Comparison of ENCODE assay signal across 8 cellular contexts in genomic region chr1:114153621-114154145, GRCh38. TPM values are rescaled to one million over a fixed set of nuclear protein-coding genes. Genes with fewer than 3 reads are reported as not detected.
A peak's percentile ranks its signal among the peaks of the same experiment; 100 is the strongest.
DNase-seq lines count a peak whose midpoint lies in the region; ATAC-seq, FAIRE-seq and TF ChIP-seq lines count a peak whose summit lies in the region.

A gene with protein sequence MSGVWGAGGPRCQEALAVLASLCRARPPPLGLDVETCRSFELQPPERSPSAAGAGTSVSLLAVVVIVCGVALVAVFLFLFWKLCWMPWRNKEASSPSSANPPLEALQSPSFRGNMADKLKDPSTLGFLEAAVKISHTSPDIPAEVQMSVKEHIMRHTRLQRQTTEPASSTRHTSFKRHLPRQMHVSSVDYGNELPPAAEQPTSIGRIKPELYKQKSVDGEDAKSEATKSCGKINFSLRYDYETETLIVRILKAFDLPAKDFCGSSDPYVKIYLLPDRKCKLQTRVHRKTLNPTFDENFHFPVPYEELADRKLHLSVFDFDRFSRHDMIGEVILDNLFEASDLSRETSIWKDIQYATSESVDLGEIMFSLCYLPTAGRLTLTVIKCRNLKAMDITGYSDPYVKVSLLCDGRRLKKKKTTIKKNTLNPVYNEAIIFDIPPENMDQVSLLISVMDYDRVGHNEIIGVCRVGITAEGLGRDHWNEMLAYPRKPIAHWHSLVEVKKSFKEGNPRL (minus strand): TSS chr1:114153869. CDS start chr1:114153772, 97 bp downstream.

- no peak for DNase-seq in A549 (ENCODE audit: low read depth in 1 of 2, low spot score in 1 of 2)
- no peak for DNase-seq in IMR-90
- DNase-seq in effector memory CD4-positive, alpha-beta T cell, result no peak
- no peak for DNase-seq in natural killer cell
- no peak for DNase-seq in GDM1 (lab: John Stamatoyannopoulos, UW)

- H3K4me1 Mint-ChIP-seq in natural killer cell, result peaks cover 11 to 30% of the 10 kb centered on the region in 2 donors

- no peak within 1 kb of the TSS for H4K5ac ChIP-seq in IMR-90 (ENCODE audit: low read depth, low read length)

- TF ChIP-seq EP300 in A549 (IDR thresholded peaks at IDR 0.05), result no peak

- H4K8ac ChIP-seq in IMR-90 (ENCODE audit: low read depth in 2 of 2, low read length in 2 of 2), result no peak within 1 kb of the TSS

- no peak within 1 kb of the TSS for H2BK120ac ChIP-seq in IMR-90 (ENCODE audit: low read depth, low read length)

- no peaks in the 10 kb centered on the region for H3K36me3 Mint-ChIP-seq in natural killer cell

- peak within 1 kb of the TSS; percentile 72 for H2AFZ ChIP-seq in IMR-90 (replicated peaks; ENCODE audit: low read length, poor library complexity)

- FAIRE-seq in A549 (lab: Jason Lieb, UNC), result no peak

- no peak within 1 kb of the TSS for H2BK5ac ChIP-seq in IMR-90 (ENCODE audit: low read depth, low read length, poor library complexity, severe bottlenecking)

- no peaks in the 10 kb centered on the region for H3K36me3 ChIP-seq in IMR-90 (ENCODE audit: control insufficient read depth, insufficient read depth, low read length)
- H3K36me3 ChIP-seq in effector memory CD4-positive, alpha-beta T cell (ENCODE audit: control insufficient read depth, insufficient read depth, low read length), result no peaks in the 10 kb centered on the region

- peak within 1 kb of the TSS in 1 of 2 donors; percentile 42 for H3K27ac Mint-ChIP-seq in natural killer cell

- intact Hi-C loops in IMR-90 (cut with micrococcal nuclease) (loop anchor here (1.0 kb wide), 1 partner anchor 174 kb away; the partner anchor contains the start of gene OLFML3), natural killer cell (cut with micrococcal nuclease) (no loop called here)

- no peak within 1 kb of the TSS for H3K56ac ChIP-seq in IMR-90 (ENCODE audit: extremely low read depth, insufficient read depth, low read length)

- no peak for TF ChIP-seq CTCF in A549 (IDR thresholded peaks at IDR 0.05)
- no peak for TF ChIP-seq CTCF in IMR-90 (conservative IDR thresholded peaks at IDR 0.05; ENCODE audit: low read depth, low read length)
- no peak for TF ChIP-seq CTCF in natural killer cell (IDR thresholded peaks at IDR 0.05)

- no peaks in the 10 kb centered on the region for H3K9me1 ChIP-seq in IMR-90 (ENCODE audit: insufficient read depth, low read length)

- TF ChIP-seq POLR2A in A549 (IDR thresholded peaks at IDR 0.05; ENCODE audit: low read length), result no peak
- TF ChIP-seq POLR2A in IMR-90 (IDR thresholded peaks at IDR 0.05; ENCODE audit: low read depth, low read length), result no peak

- no peak within 1 kb of the TSS for H3K18ac ChIP-seq in IMR-90 (ENCODE audit: low read depth, low read length)

- no peak within 1 kb of the TSS for H2BK15ac ChIP-seq in IMR-90 (ENCODE audit: low read depth, low read length)

- H3K9me3 ChIP-seq in A549 (no peaks in the 10 kb centered on the region), IMR-90 (ENCODE audit: control insufficient read depth, insufficient read depth, low read length) (peaks cover 1% of the 10 kb centered on the region; the same call in 1 of the 2 replicates)
- H3K9me3 ChIP-seq in effector memory CD4-positive, alpha-beta T cell (ENCODE audit: control insufficient read depth, low read length), result no peaks in the 10 kb centered on the region

- no peaks in the 10 kb centered on the region for H3K79me1 ChIP-seq in IMR-90 (ENCODE audit: low read depth in 1 of 2, low read length in 2 of 2)

- no peak within 1 kb of the TSS for H2BK20ac ChIP-seq in IMR-90 (ENCODE audit: low read depth, low read length)

- no peak within 1 kb of the TSS for H3K9ac ChIP-seq in IMR-90 (ENCODE audit: low read depth, low read length)

- H2AK9ac ChIP-seq in IMR-90 (replicated peaks; ENCODE audit: low read depth, low read length, poor library complexity), result no peak within 1 kb of the TSS

- H3K27ac ChIP-seq in A549 (peak within 1 kb of the TSS; percentile 53 to 82; a peak in 5 of 6 replicates), IMR-90 (ENCODE audit: insufficient read depth, low read length) (no peak within 1 kb of the TSS)
- no peak within 1 kb of the TSS for H3K27ac ChIP-seq in effector memory CD4-positive, alpha-beta T cell (ENCODE audit: insufficient read depth, low read length, poor library complexity, severe bottlenecking)

- H3K4me3 Mint-ChIP-seq in natural killer cell, result peak within 1 kb of the TSS; percentile 77

- no peak within 1 kb of the TSS for H4K91ac ChIP-seq in IMR-90 (ENCODE audit: insufficient read depth, low read depth, low read length)

- H3K4me2 ChIP-seq in A549 (peak within 1 kb of the TSS; percentile 96), IMR-90 (ENCODE audit: low read depth, low read length) (peak within 1 kb of the TSS; percentile 33; the same call in 1 of the 2 replicates)

- POLR2A ChIA-PET in A549 (lab: Yijun Ruan, JAX) (no interaction called here), IMR-90 (lab: Charles Lee; ENCODE audit: unreplicated experiment) (no interaction called here)

- H3K27me3 ChIP-seq in IMR-90 (ENCODE audit: control insufficient read depth, insufficient read depth, low read length), result peaks cover 86% of the 10 kb centered on the region
- peaks cover 55% of the 10 kb centered on the region for H3K27me3 ChIP-seq in effector memory CD4-positive, alpha-beta T cell (replicated peaks; ENCODE audit: control insufficient read depth, insufficient read depth, low read length, poor library complexity, severe bottlenecking)

- TF ChIP-seq RAD21 in A549 (conservative IDR thresholded peaks at IDR 0.05 in 1 of 2, IDR thresholded peaks at IDR 0.05 in 1 of 2) (no peak), IMR-90 (IDR thresholded peaks at IDR 0.05; ENCODE audit: low read length) (no peak)

- H3K4me3 ChIP-seq in A549, result peak within 1 kb of the TSS; percentile 53
- no peak within 1 kb of the TSS; the same call in 1 of the 2 replicates for H3K4me3 ChIP-seq in IMR-90 (ENCODE audit: insufficient read depth, low read depth, low read length)
- peak within 1 kb of the TSS; percentile 34 for H3K4me3 ChIP-seq in effector memory CD4-positive, alpha-beta T cell (ENCODE audit: insufficient read depth, low read depth, low read length, poor library complexity, severe bottlenecking)

- H3K27me3 Mint-ChIP-seq in natural killer cell (ENCODE audit: low read depth in 2 of 2), result peaks cover 54 to 61% of the 10 kb centered on the region in 2 donors

- CTCF ChIA-PET in A549 (lab: Yijun Ruan, JAX) (interaction anchor here (0.6 to 2.3 kb wide), 9 partner anchors 13 to 957 kb away, joined by 3 to 8 read pairs (median 3); partner anchors contain the start of gene OLFML3), IMR-90 (lab: Yijun Ruan, JAX) (no interaction called here)

- no peak within 1 kb of the TSS for H2AK5ac ChIP-seq in IMR-90 (ENCODE audit: low read depth, low read length)

- no peak within 1 kb of the TSS for H3K14ac ChIP-seq in IMR-90 (replicated peaks; ENCODE audit: low read depth, low read length)

- no peaks in the 10 kb centered on the region for H4K20me1 ChIP-seq in IMR-90 (ENCODE audit: insufficient read depth, low read length)

- ATAC-seq in A549, result peak in 1 of 2 experiments; percentile 70; a peak in 3 of 6 replicates
- ATAC-seq in IMR-90 (ENCODE audit: low read depth), result no peak
- peak; percentile 37 to 48 (median 39) for ATAC-seq in natural killer cell
- no peak for ATAC-seq in HG03045 (IDR thresholded peaks at IDR 0.05; ENCODE audit: unreplicated experiment)
- ATAC-seq in HG02973 (IDR thresholded peaks at IDR 0.05; ENCODE audit: unreplicated experiment), result no peak
- no peak for ATAC-seq in HG03439 (IDR thresholded peaks at IDR 0.05; ENCODE audit: unreplicated experiment)

- no peak within 1 kb of the TSS for H3K4ac ChIP-seq in IMR-90 (ENCODE audit: low read depth, low read length)

- no peak within 1 kb of the TSS; the same call in 1 of the 2 replicates for H3K23ac ChIP-seq in IMR-90 (ENCODE audit: low read depth, low read length)

- no TSS peak for BruUV-seq in IMR-90 (replicated peaks; lab: Mats Ljungman, UMichigan)

- dilution Hi-C loops in IMR-90 (cut with HindIII; ENCODE audit: low sequenced_read_pairs, unreplicated experiment), result no loop called here

- in situ Hi-C loops in IMR-90 (cut with MboI; ENCODE audit: low sequenced_read_pairs), result no loop called here

- H3K4me1 ChIP-seq in A549 (0 out of 3 replicates have a peak, but pooled peaks cover 11% of the 10 kb centered on the region), IMR-90 (ENCODE audit: control insufficient read depth, insufficient read depth, low read length) (no peaks in the 10 kb centered on the region; the same call in 1 of the 2 replicates)
- H3K4me1 ChIP-seq in effector memory CD4-positive, alpha-beta T cell (ENCODE audit: control insufficient read depth, insufficient read depth, low read length, poor library complexity, severe bottlenecking), result peaks cover 20% of the 10 kb centered on the region

- WGBS in A549 (ENCODE audit: missing lambda C conversion rate), result 94% methylated on average over 2 of the region's 50 CpGs
- WGBS in IMR-90 (ENCODE audit: extremely low coverage in 2 of 2, insufficient read length in 1 of 2), 2 experiments, result no CpG with 5 or more reads among the region's 50 CpGs

- no peaks in the 10 kb centered on the region for H3K9me3 Mint-ChIP-seq in natural killer cell

TF ChIP-seq in A549, 52 proteins besides CTCF, POLR2A, EP300 and RAD21 (continues in another document):
- TF ChIP-seq BHLHE40 (IDR thresholded peaks at IDR 0.05; ENCODE audit: low read depth, low read length), result no peak
- no peak for TF ChIP-seq ZSCAN20 (CRISPR knock-in tag; IDR thresholded peaks at IDR 0.05)
- no peak for TF ChIP-seq HOXB13 (CRISPR knock-in tag; IDR thresholded peaks at IDR 0.05; ENCODE audit: low read depth)
- TF ChIP-seq SREBF2 (IDR thresholded peaks at IDR 0.05), result no peak
- TF ChIP-seq EHF (CRISPR knock-in tag; IDR thresholded peaks at IDR 0.05), result no peak

TF ChIP-seq in IMR-90, 13 proteins besides CTCF, POLR2A, EP300 and RAD21 (continues in another document):
- no peak for TF ChIP-seq CEBPB (IDR thresholded peaks at IDR 0.05; ENCODE audit: low read depth, low read length)
- TF ChIP-seq NFE2L2 (IDR thresholded peaks at IDR 0.05; ENCODE audit: low read depth, low read length), result no peak
- TF ChIP-seq MAFK (IDR thresholded peaks at IDR 0.05; ENCODE audit: low read depth, low read length), result no peak
- no peak for TF ChIP-seq MXI1 (IDR thresholded peaks at IDR 0.05; ENCODE audit: borderline replicate concordance, low read depth, low read length)
- no peak for TF ChIP-seq BHLHE40 (IDR thresholded peaks at IDR 0.05; ENCODE audit: low read depth, low read length)
- TF ChIP-seq MAZ (IDR thresholded peaks at IDR 0.05; ENCODE audit: borderline replicate concordance, low read depth, low read length), result no peak
- TF ChIP-seq RCOR1 (IDR thresholded peaks at IDR 0.05; ENCODE audit: insufficient replicate concordance, low read length), result no peak

RNA-seq across cellular contexts. Expression of the gene that starts here (rescaled TPM):
- polyA plus RNA-seq in A549 (2011; rRNA removed) (0.57 and 0.70 TPM in 2 replicates), A549 (2017; fragmentation: RNase III; extraction: RNeasy Plus Mini Kit Qiagen cat#74134 plus additional on column Dnase treatment) (0.49 to 1.1 TPM (median 0.60 TPM) in 3 replicates), IMR-90 (2012; rRNA removed) (not detected in 2 replicates)
- polyA plus RNA-seq in A549 (2012; cell fraction: cytosol; rRNA removed), result 0.45 and 0.52 TPM in 2 replicates
- 0.46 and 0.83 TPM in 2 replicates for polyA plus RNA-seq in A549 (2012; cell fraction: nucleus; rRNA removed)
- polyA minus RNA-seq in A549 (2011; rRNA and poly(A)+ RNA removed), result 0.73 and 1.2 TPM in 2 replicates
- total RNA-seq in IMR-90 (2012; rRNA removed) (not detected in 2 replicates), natural killer cell (under 1 TPM in 1 of 3 donors, not detected in 2; 0.13 TPM)
- polyA plus RNA-seq in IMR-90 (2012; cell fraction: cytosol; rRNA removed), result not detected in 2 replicates
- not detected in 2 replicates for polyA plus RNA-seq in IMR-90 (2012; cell fraction: nucleus; rRNA removed; ENCODE audit: low replicate concordance)

Comparison
In these comparisons a context has a peak if more than half of its experiments do, and no peak if none do; other contexts are left out.
1. Peak in ATAC-seq in natural killer cell; RNA of the gene not detected or under 1 TPM.
2. H3K27ac ChIP-seq: peak in A549 (2 of 2); none in IMR-90 (single experiment) and effector memory CD4-positive, alpha-beta T cell (single experiment).